In genomic region chr19:55993492-55993891, GRCh38 we compare ENCODE assay signal across 9 cellular contexts. TPM values are rescaled to one million over a fixed set of nuclear protein-coding genes. Genes with fewer than 3 reads are reported as not detected.
"Had no signal": no experiment of that assay in that cellular context is flagged by ENCODE, and none has a peak within 500 bp of the region (broad histone marks: within the 10 kb centered on the region; RNA-seq: fewer than 3 reads in every experiment).

No MANE protein-coding gene starts in this region.

- H3K4me3 Mint-ChIP-seq: GM23338, H9, IgD-negative memory B cell had no signal

- H3K4me3 ChIP-seq: GM23338 had no signal

- H3K36me3 Mint-ChIP-seq: IgD-negative memory B cell had no signal

- DNase-seq: H9, HCEC 1CT, KG1 had no signal

- H3K27ac Mint-ChIP-seq: GM23338, H9 had no signal

- H2AFZ ChIP-seq: GM23338 had no signal

- ATAC-seq: GM23338 had no signal

- H3K4me1 Mint-ChIP-seq: GM23338, H9, IgD-negative memory B cell had no signal

- FAIRE-seq: H1, H54, HTR-8/SVneo had no signal

- H3K4me2 ChIP-seq: GM23338 had no signal

RNA-seq across cellular contexts. Expression of gene NLRP5, which starts 6.9 kb away (rescaled TPM):
- total RNA-seq: GM23338, H1, H9, HT-29 had no signal
- polyA plus RNA-seq: GM23338, H1, IgD-negative memory B cell had no signal

RNA-seq across cellular contexts. Expression of gene NLRP8, which starts 45.9 kb away (rescaled TPM):
- total RNA-seq: GM23338, H1, H9, HT-29 had no signal
- polyA plus RNA-seq: GM23338, H1, IgD-negative memory B cell had no signal
